In genomic region chr2:176471949-176472348, GRCh38 we compare ENCODE assay signal across 1 cellular context.
TF ChIP-seq lines count a peak whose summit lies in the region.

No MANE protein-coding gene starts in this region.

TF ChIP-seq in SK-N-SH, 30 proteins besides CTCF, POLR2A, EP300 and RAD21 (continued from another document):
- no peak for TF ChIP-seq FOSL2 (IDR thresholded peaks at IDR 0.05; ENCODE audit: borderline replicate concordance, low read depth)
- no peak for TF ChIP-seq YY1 (IDR thresholded peaks at IDR 0.05; ENCODE audit: low read depth)
- no peak for TF ChIP-seq REST (IDR thresholded peaks at IDR 0.05; ENCODE audit: low read depth, low read length)
- no peak for TF ChIP-seq CHD2 (IDR thresholded peaks at IDR 0.05; ENCODE audit: low read length, partially characterized antibody)
- TF ChIP-seq TCF12 (IDR thresholded peaks at IDR 0.05) = no peak
- no peak for TF ChIP-seq GABPA (IDR thresholded peaks at IDR 0.05; ENCODE audit: low read depth)
- no peak for TF ChIP-seq USF1 (IDR thresholded peaks at IDR 0.05; ENCODE audit: borderline replicate concordance, low read depth)
- TF ChIP-seq USF2 (IDR thresholded peaks at IDR 0.05; ENCODE audit: borderline replicate concordance, low read depth, low read length) = no peak
- TF ChIP-seq EZH2phosphoT487 (IDR thresholded peaks at IDR 0.05; ENCODE audit: borderline replicate concordance, low read depth) = no peak
- no peak for TF ChIP-seq SIN3A (IDR thresholded peaks at IDR 0.05; ENCODE audit: borderline replicate concordance, low read depth, low read length)
- no peak for TF ChIP-seq TAF1 (IDR thresholded peaks at IDR 0.05; ENCODE audit: borderline replicate concordance, low read depth, low read length)
- TF ChIP-seq GATA2 (CRISPR knock-in tag; IDR thresholded peaks at IDR 0.05) = no peak
- TF ChIP-seq NRF1 (IDR thresholded peaks at IDR 0.05; ENCODE audit: low read depth, low read length) = no peak
- no peak for TF ChIP-seq MEF2A (IDR thresholded peaks at IDR 0.05; ENCODE audit: borderline replicate concordance, low read depth)
